Comparison of ENCODE assay signal across 22 cellular contexts in the genomic region with DNA sequence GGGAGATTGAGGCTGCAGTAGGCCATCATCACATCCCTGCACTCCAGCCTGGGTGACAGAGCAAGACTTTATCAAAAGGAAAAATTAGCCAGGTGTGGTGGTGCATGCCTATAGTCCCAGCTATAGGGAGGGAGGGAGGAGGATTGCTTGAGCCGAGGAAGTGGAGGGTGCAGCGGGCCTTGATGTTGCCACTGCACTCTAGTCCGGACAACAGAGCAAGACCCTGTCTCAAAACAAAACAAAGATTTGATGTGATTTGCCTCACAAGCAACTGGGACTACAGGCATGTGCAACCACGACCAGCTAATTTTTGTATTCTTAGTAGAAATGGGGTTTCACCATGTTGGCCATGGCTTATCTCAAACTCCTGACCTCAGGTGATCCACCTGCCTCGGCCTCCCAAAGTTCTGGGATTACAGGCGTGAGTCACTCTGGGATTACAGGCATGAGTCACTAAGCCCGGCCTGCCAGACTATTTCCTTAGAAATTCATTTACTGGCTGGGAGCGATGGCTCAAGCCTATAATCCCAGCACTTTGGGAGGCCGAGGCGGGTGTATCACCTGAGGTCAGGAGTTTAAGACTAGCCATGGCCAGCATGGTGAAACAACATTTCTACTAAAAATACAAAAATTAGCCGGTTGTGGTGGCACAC. TPM values are rescaled to one million over a fixed set of nuclear protein-coding genes. Genes with fewer than 3 reads are reported as not detected.
A peak's percentile ranks its signal among the peaks of the same experiment; 100 is the strongest.
DNase-seq lines count a peak whose midpoint lies in the region; ATAC-seq lines count a peak whose summit lies in the region.
"Had no signal": no experiment of that assay in that cellular context is flagged by ENCODE, and none has a peak within 500 bp of the region (broad histone marks: within the 10 kb centered on the region; RNA-seq: fewer than 3 reads in every experiment).

No MANE protein-coding gene starts in this region.

- no peaks in the 10 kb centered on the region for H3K9me3 ChIP-seq in trophoblast cell (ENCODE audit: insufficient read depth, low read depth, low read length)
- H3K9me3 ChIP-seq: adrenal gland, SJCRH30, suprapubic skin had no signal

- no peaks in the 10 kb centered on the region for H3K79me1 ChIP-seq in trophoblast cell (ENCODE audit: low read length)

- ATAC-seq in HG02610 (IDR thresholded peaks at IDR 0.05; ENCODE audit: unreplicated experiment), result peak; percentile 53
- ATAC-seq in GM19023 (IDR thresholded peaks at IDR 0.05; ENCODE audit: unreplicated experiment), result no peak

- DNase-seq in NCI-H82 (lab: John Stamatoyannopoulos, UW) (peak; percentile 71), NCI-H82 treated with DMSO at 0.1 percent for 48 hours (lab: John Stamatoyannopoulos, UW; ENCODE audit: unreplicated experiment) (no peak), dermis blood vessel endothelial cell (peak; percentile 7), trophoblast cell (peak; percentile 72 to 73), H7 (no peak), OCI-M2 (lab: John Stamatoyannopoulos, UW; ENCODE audit: unreplicated experiment) (no peak)
- DNase-seq: activated gamma-delta T cell; adrenal gland; C1 segment of cervical spinal cord; hypothalamus; kidney; NCI-H1092; NCI-H2081; NCI-H446 treated with DMSO at 0.1 percent for 48 hours; SJCRH30; stimulated activated CD4-positive, alpha-beta T cell treated with anti-CD3 and anti-CD28 coated beads, Interleukin-12 subunit alpha, Interleukin-12 subunit beta, amount 100 ng/mL, for 4 hours; T1000 had no signal

- H3K4me2 ChIP-seq in trophoblast cell (ENCODE audit: low read length), result no peak overlapping the region
- H3K4me2 ChIP-seq: KMS-11 had no signal

- H4K91ac ChIP-seq in trophoblast cell (ENCODE audit: low read depth, low read length), result no peak overlapping the region

- H3K14ac ChIP-seq in trophoblast cell (ENCODE audit: low read length), result no peak overlapping the region

- no peak overlapping the region for H2BK12ac ChIP-seq in trophoblast cell (ENCODE audit: low read length)

- no peak overlapping the region for H3K18ac ChIP-seq in trophoblast cell (ENCODE audit: low read length)

- H3K23ac ChIP-seq in trophoblast cell (ENCODE audit: low read length), result no peak overlapping the region

- H3K9ac ChIP-seq in trophoblast cell (ENCODE audit: low read length), result no peak overlapping the region
- H3K9ac ChIP-seq: KMS-11 had no signal

- no peak overlapping the region for H4K12ac ChIP-seq in trophoblast cell (ENCODE audit: low read depth, low read length)

- H3K4me1 ChIP-seq in trophoblast cell (ENCODE audit: control insufficient read depth in 1 of 2, insufficient read depth in 2 of 2, low read length in 2 of 2), result peaks cover 4% of the 10 kb centered on the region in 2 experiments
- H3K4me1 ChIP-seq: SJCRH30 had no signal

- no peak overlapping the region for H3K27ac ChIP-seq in trophoblast cell (ENCODE audit: low read depth, low read length)
- H3K27ac ChIP-seq: 22Rv1, adrenal gland, KMS-11, SJCRH30, suprapubic skin had no signal

- no peaks in the 10 kb centered on the region for H3K27me3 ChIP-seq in trophoblast cell (ENCODE audit: insufficient read depth, low read length)
- no peaks in the 10 kb centered on the region for H3K27me3 ChIP-seq in H7 (ENCODE audit: control insufficient read depth, insufficient read depth, low read length)
- H3K27me3 ChIP-seq: adrenal gland, SJCRH30, suprapubic skin had no signal

- no peak overlapping the region for H2AFZ ChIP-seq in trophoblast cell (ENCODE audit: insufficient read depth, low read length, poor library complexity)

- H3K4ac ChIP-seq in trophoblast cell (ENCODE audit: low read depth, low read length), result peak overlapping the region; percentile 92

- peaks cover 17% of the 10 kb centered on the region for H3K79me2 ChIP-seq in trophoblast cell (ENCODE audit: control insufficient read depth, insufficient read depth, low read length, poor library complexity)

- peak overlapping the region; percentile 29 for H4K8ac ChIP-seq in trophoblast cell (ENCODE audit: low read depth, low read length)

- peaks cover 0 to 2% of the 10 kb centered on the region in 2 experiments for H3K36me3 ChIP-seq in trophoblast cell (ENCODE audit: control insufficient read depth in 1 of 2, insufficient read depth in 2 of 2, low read length in 2 of 2)
- H3K36me3 ChIP-seq in H7 (replicated peaks; ENCODE audit: control insufficient read depth, insufficient read depth, low read length), result no peaks in the 10 kb centered on the region; the same call in 1 of the 2 replicates
- H3K36me3 ChIP-seq: adrenal gland, SJCRH30, suprapubic skin had no signal

- H2AK5ac ChIP-seq in trophoblast cell (ENCODE audit: low read length), result no peak overlapping the region

- H2BK5ac ChIP-seq in trophoblast cell (ENCODE audit: low read depth, low read length, poor library complexity), result no peak overlapping the region

- H2BK120ac ChIP-seq in trophoblast cell (ENCODE audit: insufficient read depth, low read length, poor library complexity), result no peak overlapping the region

- H3K4me3 ChIP-seq in trophoblast cell (ENCODE audit: low read depth, low read length) (no peak overlapping the region), H7 (ENCODE audit: insufficient read depth, low read depth, low read length) (no peak overlapping the region)
- H3K4me3 ChIP-seq: adrenal gland, SJCRH30, suprapubic skin had no signal

- no CpG with 5 or more reads among the region's 11 CpGs for WGBS in trophoblast cell (ENCODE audit: extremely low coverage, insufficient coverage, insufficient read length)

RNA-seq across cellular contexts. Expression of gene UBE2G1, which starts 11.5 kb away (rescaled TPM):
- 37.4 and 52.3 TPM in 2 replicates for total RNA-seq in dermis blood vessel endothelial cell
- polyA plus RNA-seq in trophoblast cell (2013), result 225 and 236 TPM in 2 replicates
- total RNA-seq in H7 (2014; rRNA removed; shearing (Covaris generic)), result 99.9 and 127 TPM in 2 replicates

Comparison
In these comparisons a context has a peak if more than half of its experiments do, and no peak if none do; other contexts are left out.
1. DNase-seq: peak in NCI-H82 (single experiment), dermis blood vessel endothelial cell (single experiment) and trophoblast cell (2 of 2); none in NCI-H82 treated with DMSO at 0.1 percent for 48 hours (single experiment), H7 (single experiment) and OCI-M2 (single experiment).